Comparison of ENCODE assay signal across 1 cellular context in genomic region chr10:49538381-49539319, GRCh38.
TF ChIP-seq lines count a peak whose summit lies in the region.

ERCC6 (minus strand) TSS chr10:49539121.

TF ChIP-seq in K562, 482 proteins besides CTCF, POLR2A, EP300 and RAD21 (continued from another document and continues in another):
- TF ChIP-seq, protein P1, sequence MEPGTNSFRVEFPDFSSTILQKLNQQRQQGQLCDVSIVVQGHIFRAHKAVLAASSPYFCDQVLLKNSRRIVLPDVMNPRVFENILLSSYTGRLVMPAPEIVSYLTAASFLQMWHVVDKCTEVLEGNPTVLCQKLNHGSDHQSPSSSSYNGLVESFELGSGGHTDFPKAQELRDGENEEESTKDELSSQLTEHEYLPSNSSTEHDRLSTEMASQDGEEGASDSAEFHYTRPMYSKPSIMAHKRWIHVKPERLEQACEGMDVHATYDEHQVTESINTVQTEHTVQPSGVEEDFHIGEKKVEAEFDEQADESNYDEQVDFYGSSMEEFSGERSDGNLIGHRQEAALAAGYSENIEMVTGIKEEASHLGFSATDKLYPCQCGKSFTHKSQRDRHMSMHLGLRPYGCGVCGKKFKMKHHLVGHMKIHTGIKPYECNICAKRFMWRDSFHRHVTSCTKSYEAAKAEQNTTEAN (CRISPR knock-in tag; IDR thresholded peaks at IDR 0.05), result no peak
- TF ChIP-seq ZNF354B (CRISPR knock-in tag; IDR thresholded peaks at IDR 0.05), result no peak
- TF ChIP-seq, protein P2, sequence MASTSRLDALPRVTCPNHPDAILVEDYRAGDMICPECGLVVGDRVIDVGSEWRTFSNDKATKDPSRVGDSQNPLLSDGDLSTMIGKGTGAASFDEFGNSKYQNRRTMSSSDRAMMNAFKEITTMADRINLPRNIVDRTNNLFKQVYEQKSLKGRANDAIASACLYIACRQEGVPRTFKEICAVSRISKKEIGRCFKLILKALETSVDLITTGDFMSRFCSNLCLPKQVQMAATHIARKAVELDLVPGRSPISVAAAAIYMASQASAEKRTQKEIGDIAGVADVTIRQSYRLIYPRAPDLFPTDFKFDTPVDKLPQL (IDR thresholded peaks at IDR 0.05; ENCODE audit: extremely low read depth, insufficient read length), result no peak
- no peak for TF ChIP-seq HIVEP1 (CRISPR knock-in tag; IDR thresholded peaks at IDR 0.05)
- no peak for TF ChIP-seq ZMIZ1 (IDR thresholded peaks at IDR 0.05; ENCODE audit: low read depth in 2 of 2, low read length in 2 of 2)
- peak; percentile 93 for TF ChIP-seq MEIS2 (IDR thresholded peaks at IDR 0.05; ENCODE audit: partially characterized antibody)
- TF ChIP-seq COPS2 (conservative IDR thresholded peaks at IDR 0.05), result no peak
- TF ChIP-seq NFE2L1 (tag; IDR thresholded peaks at IDR 0.05; ENCODE audit: borderline replicate concordance, low read depth), result no peak
- no peak for TF ChIP-seq NFRKB (IDR thresholded peaks at IDR 0.05; ENCODE audit: low read depth)
- TF ChIP-seq HDAC2 (IDR thresholded peaks at IDR 0.05), result peak; percentile 63
- no peak for TF ChIP-seq HEY1 (CRISPR knock-in tag; IDR thresholded peaks at IDR 0.05; ENCODE audit: borderline replicate concordance)
- no peak for TF ChIP-seq ZNF3 (CRISPR knock-in tag; IDR thresholded peaks at IDR 0.05)
- TF ChIP-seq, protein P3, sequence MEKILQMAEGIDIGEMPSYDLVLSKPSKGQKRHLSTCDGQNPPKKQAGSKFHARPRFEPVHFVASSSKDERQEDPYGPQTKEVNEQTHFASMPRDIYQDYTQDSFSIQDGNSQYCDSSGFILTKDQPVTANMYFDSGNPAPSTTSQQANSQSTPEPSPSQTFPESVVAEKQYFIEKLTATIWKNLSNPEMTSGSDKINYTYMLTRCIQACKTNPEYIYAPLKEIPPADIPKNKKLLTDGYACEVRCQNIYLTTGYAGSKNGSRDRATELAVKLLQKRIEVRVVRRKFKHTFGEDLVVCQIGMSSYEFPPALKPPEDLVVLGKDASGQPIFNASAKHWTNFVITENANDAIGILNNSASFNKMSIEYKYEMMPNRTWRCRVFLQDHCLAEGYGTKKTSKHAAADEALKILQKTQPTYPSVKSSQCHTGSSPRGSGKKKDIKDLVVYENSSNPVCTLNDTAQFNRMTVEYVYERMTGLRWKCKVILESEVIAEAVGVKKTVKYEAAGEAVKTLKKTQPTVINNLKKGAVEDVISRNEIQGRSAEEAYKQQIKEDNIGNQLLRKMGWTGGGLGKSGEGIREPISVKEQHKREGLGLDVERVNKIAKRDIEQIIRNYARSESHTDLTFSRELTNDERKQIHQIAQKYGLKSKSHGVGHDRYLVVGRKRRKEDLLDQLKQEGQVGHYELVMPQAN (IDR thresholded peaks at IDR 0.05; ENCODE audit: borderline replicate concordance), result peak; percentile 29; the same call in 1 of the 2 replicates
- peak in 1 of 2 experiments; percentile 72; a peak in 2 of 4 replicates for TF ChIP-seq FOXK2 (conservative IDR thresholded peaks at IDR 0.05 in 1 of 2, IDR thresholded peaks at IDR 0.05 in 1 of 2; ENCODE audit: low read depth in 2 of 2)
- TF ChIP-seq USF2 (CRISPR knock-in tag; IDR thresholded peaks at IDR 0.05), result peak; percentile 93
- peak in 1 of 2 experiments; percentile 55; a peak in 2 of 4 replicates for TF ChIP-seq TRIM24 (IDR thresholded peaks at IDR 0.05)
- TF ChIP-seq FUS (optimal IDR thresholded peaks at IDR 0.05; ENCODE audit: low read depth, low read length), result no peak
- TF ChIP-seq ZC3H8 (IDR thresholded peaks at IDR 0.05), result no peak
- TF ChIP-seq HDAC8 (tag; IDR thresholded peaks at IDR 0.05), result no peak
- TF ChIP-seq DMBX1 (CRISPR knock-in tag; IDR thresholded peaks at IDR 0.05; ENCODE audit: borderline replicate concordance), result no peak
- TF ChIP-seq, protein P4, sequence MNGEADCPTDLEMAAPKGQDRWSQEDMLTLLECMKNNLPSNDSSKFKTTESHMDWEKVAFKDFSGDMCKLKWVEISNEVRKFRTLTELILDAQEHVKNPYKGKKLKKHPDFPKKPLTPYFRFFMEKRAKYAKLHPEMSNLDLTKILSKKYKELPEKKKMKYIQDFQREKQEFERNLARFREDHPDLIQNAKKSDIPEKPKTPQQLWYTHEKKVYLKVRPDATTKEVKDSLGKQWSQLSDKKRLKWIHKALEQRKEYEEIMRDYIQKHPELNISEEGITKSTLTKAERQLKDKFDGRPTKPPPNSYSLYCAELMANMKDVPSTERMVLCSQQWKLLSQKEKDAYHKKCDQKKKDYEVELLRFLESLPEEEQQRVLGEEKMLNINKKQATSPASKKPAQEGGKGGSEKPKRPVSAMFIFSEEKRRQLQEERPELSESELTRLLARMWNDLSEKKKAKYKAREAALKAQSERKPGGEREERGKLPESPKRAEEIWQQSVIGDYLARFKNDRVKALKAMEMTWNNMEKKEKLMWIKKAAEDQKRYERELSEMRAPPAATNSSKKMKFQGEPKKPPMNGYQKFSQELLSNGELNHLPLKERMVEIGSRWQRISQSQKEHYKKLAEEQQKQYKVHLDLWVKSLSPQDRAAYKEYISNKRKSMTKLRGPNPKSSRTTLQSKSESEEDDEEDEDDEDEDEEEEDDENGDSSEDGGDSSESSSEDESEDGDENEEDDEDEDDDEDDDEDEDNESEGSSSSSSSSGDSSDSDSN (IDR thresholded peaks at IDR 0.05; ENCODE audit: borderline replicate concordance in 1 of 2, low read depth in 2 of 2, low read length in 2 of 2), result 0 out of 4 replicates have a peak, but pooled peaks of 1 of the 2 experiments have one; percentile 21
- no peak for TF ChIP-seq MECOM (CRISPR knock-in tag; IDR thresholded peaks at IDR 0.05)
- no peak for TF ChIP-seq MTF1 (CRISPR knock-in tag; IDR thresholded peaks at IDR 0.05; ENCODE audit: borderline replicate concordance)
- TF ChIP-seq POU5F1 (IDR thresholded peaks at IDR 0.05; ENCODE audit: borderline replicate concordance, low read depth, low read length, partially characterized antibody), result peak; percentile 26
- TF ChIP-seq WHSC1 (IDR thresholded peaks at IDR 0.05; ENCODE audit: low read length), result no peak
- TF ChIP-seq ZNF24 (IDR thresholded peaks at IDR 0.05), result no peak
- 0 out of 2 replicates have a peak, but pooled peaks have one; percentile 44 for TF ChIP-seq SMAD3 (CRISPR knock-in tag; conservative IDR thresholded peaks at IDR 0.05)
- TF ChIP-seq MEF2A (IDR thresholded peaks at IDR 0.05; ENCODE audit: control insufficient read depth, low read depth, low read length), result no peak
- TF ChIP-seq PHF21A (IDR thresholded peaks at IDR 0.05; ENCODE audit: borderline replicate concordance, low read depth), result peak; percentile 70; the same call in 1 of the 2 replicates
- peak; percentile 81 for TF ChIP-seq BHLHE40 (IDR thresholded peaks at IDR 0.05; ENCODE audit: low read length)
- TF ChIP-seq FOXJ2 (tag; IDR thresholded peaks at IDR 0.05), result no peak
- no peak for TF ChIP-seq ZNF449 (CRISPR knock-in tag; IDR thresholded peaks at IDR 0.05)
- no peak for TF ChIP-seq OTX1 (CRISPR knock-in tag; IDR thresholded peaks at IDR 0.05)
- 0 out of 2 replicates have a peak, but pooled peaks have one; percentile 58 for TF ChIP-seq ZNF668 (CRISPR knock-in tag; IDR thresholded peaks at IDR 0.05)
- TF ChIP-seq SMARCA4 (IDR thresholded peaks at IDR 0.05), result 0 out of 2 replicates have a peak, but pooled peaks have one; percentile 41
- no peak for TF ChIP-seq ZNF408 (CRISPR knock-in tag; IDR thresholded peaks at IDR 0.05; ENCODE audit: low read depth)
- TF ChIP-seq ZNF212 (CRISPR knock-in tag; IDR thresholded peaks at IDR 0.05), result no peak
- no peak for TF ChIP-seq JUNB (CRISPR knock-in tag; conservative IDR thresholded peaks at IDR 0.05)
- TF ChIP-seq NR4A1 (CRISPR knock-in tag; IDR thresholded peaks at IDR 0.05), result 0 out of 2 replicates have a peak, but pooled peaks have one; percentile 39
- peak; percentile 68 for TF ChIP-seq NR4A1 (tag; IDR thresholded peaks at IDR 0.05)
- TF ChIP-seq HNRNPH1 (optimal IDR thresholded peaks at IDR 0.05; ENCODE audit: low read depth, low read length), result no peak
- TF ChIP-seq HMG20A (CRISPR knock-in tag; conservative IDR thresholded peaks at IDR 0.05), result no peak
- TF ChIP-seq, protein P5, sequence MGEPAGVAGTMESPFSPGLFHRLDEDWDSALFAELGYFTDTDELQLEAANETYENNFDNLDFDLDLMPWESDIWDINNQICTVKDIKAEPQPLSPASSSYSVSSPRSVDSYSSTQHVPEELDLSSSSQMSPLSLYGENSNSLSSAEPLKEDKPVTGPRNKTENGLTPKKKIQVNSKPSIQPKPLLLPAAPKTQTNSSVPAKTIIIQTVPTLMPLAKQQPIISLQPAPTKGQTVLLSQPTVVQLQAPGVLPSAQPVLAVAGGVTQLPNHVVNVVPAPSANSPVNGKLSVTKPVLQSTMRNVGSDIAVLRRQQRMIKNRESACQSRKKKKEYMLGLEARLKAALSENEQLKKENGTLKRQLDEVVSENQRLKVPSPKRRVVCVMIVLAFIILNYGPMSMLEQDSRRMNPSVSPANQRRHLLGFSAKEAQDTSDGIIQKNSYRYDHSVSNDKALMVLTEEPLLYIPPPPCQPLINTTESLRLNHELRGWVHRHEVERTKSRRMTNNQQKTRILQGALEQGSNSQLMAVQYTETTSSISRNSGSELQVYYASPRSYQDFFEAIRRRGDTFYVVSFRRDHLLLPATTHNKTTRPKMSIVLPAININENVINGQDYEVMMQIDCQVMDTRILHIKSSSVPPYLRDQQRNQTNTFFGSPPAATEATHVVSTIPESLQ (CRISPR knock-in tag; IDR thresholded peaks at IDR 0.05), result peak; percentile 44; the same call in 1 of the 2 replicates
- TF ChIP-seq ZNF551 (CRISPR knock-in tag; IDR thresholded peaks at IDR 0.05), result no peak
- TF ChIP-seq ZNF644 (tag; IDR thresholded peaks at IDR 0.05; ENCODE audit: low read depth), result 0 out of 2 replicates have a peak, but pooled peaks have one; percentile 54
- TF ChIP-seq FOSL1 (tag; conservative IDR thresholded peaks at IDR 0.05), result no peak; the same call in none of the 2 replicates
- no peak for TF ChIP-seq ZNF780A (CRISPR knock-in tag; IDR thresholded peaks at IDR 0.05)
- no peak for TF ChIP-seq TSC22D4 (tag; IDR thresholded peaks at IDR 0.05)
- TF ChIP-seq ZNF77 (CRISPR knock-in tag; IDR thresholded peaks at IDR 0.05), result no peak
- peak; percentile 74 for TF ChIP-seq FIP1L1 (IDR thresholded peaks at IDR 0.05; ENCODE audit: low read depth, low read length, poor library complexity, severe bottlenecking)
- no peak for TF ChIP-seq GTF2A2 (tag; IDR thresholded peaks at IDR 0.05)
- TF ChIP-seq SIRT6 (IDR thresholded peaks at IDR 0.05; ENCODE audit: low read depth, low read length), result no peak
- peak in 2 of 3 experiments; percentile 40 to 66 for TF ChIP-seq YY1 (IDR thresholded peaks at IDR 0.05; ENCODE audit: borderline replicate concordance in 1 of 3, control insufficient read depth in 1 of 3, extremely low read depth in 1 of 3, insufficient read depth in 3 of 3, insufficient read length in 1 of 3, insufficient replicate concordance in 2 of 3, low read depth in 1 of 3, low read length in 2 of 3)
- TF ChIP-seq ZC3H4 (CRISPR knock-in tag; IDR thresholded peaks at IDR 0.05; ENCODE audit: borderline replicate concordance), result no peak
- peak; percentile 33; the same call in 1 of the 2 replicates for TF ChIP-seq RNF2 (IDR thresholded peaks at IDR 0.05)
- peak; percentile 94 for TF ChIP-seq MXI1 (IDR thresholded peaks at IDR 0.05; ENCODE audit: low read depth, low read length)
- TF ChIP-seq ARID2 (IDR thresholded peaks at IDR 0.05), result no peak
- TF ChIP-seq RCOR1 (IDR thresholded peaks at IDR 0.05; ENCODE audit: borderline replicate concordance in 1 of 2, low read depth in 2 of 2, low read length in 2 of 2), result peak in 1 of 2 experiments; percentile 24; a peak in 1 of 4 replicates
- no peak for TF ChIP-seq ZNF79 (CRISPR knock-in tag; IDR thresholded peaks at IDR 0.05; ENCODE audit: low read depth)
- TF ChIP-seq U2AF2 (optimal IDR thresholded peaks at IDR 0.05; ENCODE audit: low read depth, low read length), result no peak
